ENCODE assay signal across 8 cellular contexts in genomic region chr4:56468097-56468422, GRCh38. TPM values are rescaled to one million over a fixed set of nuclear protein-coding genes. Genes with fewer than 3 reads are reported as not detected.
DNase-seq lines count a peak whose midpoint lies in the region; ATAC-seq, FAIRE-seq and TF ChIP-seq lines count a peak whose summit lies in the region.

No MANE protein-coding gene starts in this region.

- H3K79me2 ChIP-seq in MM.1S (ENCODE audit: low read length), result peaks cover 90% of the 10 kb centered on the region

- peak; percentile 54 for ATAC-seq in Right ventricle myocardium superior (ENCODE audit: poor library complexity)

- H3K27me3 Mint-ChIP-seq in activated T-helper 2 cell treated with anti-CD3 and anti-CD28 coated beads, Interferon-gamma antibody, Interleukin-2, Interleukin-4, amounts not matched to agents 10 μg/mL and 5 μg/mL and 100 μg/mL, durations not matched to agents 14 hours and 24 hours and 36 hours (ENCODE audit: low read depth), result no peaks in the 10 kb centered on the region

- H3K9me3 Mint-ChIP-seq in activated T-helper 2 cell treated with anti-CD3 and anti-CD28 coated beads, Interferon-gamma antibody, Interleukin-2, Interleukin-4, amounts not matched to agents 10 μg/mL and 5 μg/mL and 100 μg/mL, durations not matched to agents 14 hours and 24 hours and 36 hours, result no peaks in the 10 kb centered on the region

- 0 to 2% (median 1%) methylated on average over 10 of the region's 10 CpGs for WGBS in ovary, 3 donors

- intact Hi-C loops in activated T-helper 2 cell treated with anti-CD3 and anti-CD28 coated beads, Interferon-gamma antibody, Interleukin-2, Interleukin-4, amounts not matched to agents 10 μg/mL and 5 μg/mL and 100 μg/mL, durations not matched to agents 14 hours and 24 hours and 36 hours (cut with micrococcal nuclease), result loop anchor here (1.0 to 10.0 kb wide), 3 partner anchors 81 to 354 kb away; partner anchors contain the start of genes AASDH and SPINK2
- intact Hi-C loops in Right ventricle myocardium superior (cut with DNase I), result no loop called here
- intact Hi-C loops in ovary (cut with DNase I), result no loop called here

- TF ChIP-seq CTCF in 22Rv1 (IDR thresholded peaks at IDR 0.05) (no peak), HFF-Myc (IDR thresholded peaks at IDR 0.05; ENCODE audit: low read depth, low read length, missing control alignments) (no peak), MM.1S (IDR thresholded peaks at IDR 0.05; ENCODE audit: low read length) (no peak), ovary (IDR thresholded peaks at IDR 0.05) (no peak)

- peaks cover 12% of the 10 kb centered on the region for H3F3A ChIP-seq in MM.1S (ENCODE audit: insufficient read depth, low read length)

- H4K20me1 ChIP-seq in MM.1S (ENCODE audit: insufficient read depth, low read length), result no peaks in the 10 kb centered on the region

- no peaks in the 10 kb centered on the region for H3K9me2 ChIP-seq in MM.1S (replicated peaks; ENCODE audit: insufficient read depth, low read length)

- peak overlapping the region; percentile 59 for H3K4me2 ChIP-seq in MM.1S (ENCODE audit: low read depth, low read length)

- peaks cover 17% of the 10 kb centered on the region for H3K4me1 ChIP-seq in MM.1S (ENCODE audit: low read length)
- H3K4me1 ChIP-seq in ovary (ENCODE audit: insufficient read depth), result peaks cover 12% of the 10 kb centered on the region

- H3K36me3 ChIP-seq in MM.1S (replicated peaks; ENCODE audit: insufficient read depth, low read length) (peaks cover 5% of the 10 kb centered on the region; the same call in 1 of the 2 replicates), ovary (no peaks in the 10 kb centered on the region)

- H3K4me3 Mint-ChIP-seq in activated T-helper 2 cell treated with anti-CD3 and anti-CD28 coated beads, Interferon-gamma antibody, Interleukin-2, Interleukin-4, amounts not matched to agents 10 μg/mL and 5 μg/mL and 100 μg/mL, durations not matched to agents 14 hours and 24 hours and 36 hours (ENCODE audit: low read depth), result peak overlapping the region; percentile 100

- H3K27ac ChIP-seq in 22Rv1, result peak overlapping the region; percentile 96
- H3K27ac ChIP-seq in MM.1S (ENCODE audit: low read length), result peak overlapping the region; percentile 73
- H3K27ac ChIP-seq in ovary, result peak overlapping the region in 1 of 2 donors; percentile 83

- peak overlapping the region; percentile 90 for H3K9ac ChIP-seq in MM.1S (ENCODE audit: low read length)

- TF ChIP-seq EP300 in ovary (IDR thresholded peaks at IDR 0.05), result no peak

- DNase-seq in G401 (ENCODE audit: low spot score), result peak; percentile 74
- DNase-seq in HFF-Myc (ENCODE audit: extremely low read depth, low read depth), result no peak
- peak; percentile 56 for DNase-seq in MM.1S
- DNase-seq in activated T-helper 2 cell treated with anti-CD3 and anti-CD28 coated beads, Interferon-gamma antibody, Interleukin-2, Interleukin-4, amounts not matched to agents 10 μg/mL and 5 μg/mL and 100 μg/mL, durations not matched to agents 14 hours and 24 hours and 36 hours (ENCODE audit: low spot score), result no peak
- DNase-seq in Right ventricle myocardium superior, result no peak
- DNase-seq in ovary, result peak in 2 of 5 donors; percentile 23 to 25
- DNase-seq in H54 (ENCODE audit: insufficient read length, low spot score), result no peak

- H3K4me1 Mint-ChIP-seq in activated T-helper 2 cell treated with anti-CD3 and anti-CD28 coated beads, Interferon-gamma antibody, Interleukin-2, Interleukin-4, amounts not matched to agents 10 μg/mL and 5 μg/mL and 100 μg/mL, durations not matched to agents 14 hours and 24 hours and 36 hours (ENCODE audit: low read depth), result peaks cover 38% of the 10 kb centered on the region

- TF ChIP-seq POLR2A in ovary (IDR thresholded peaks at IDR 0.05), result no peak
- no peak for TF ChIP-seq POLR2A in H54 (IDR thresholded peaks at IDR 0.05; ENCODE audit: low read depth, low read length)

- H2AFZ ChIP-seq in MM.1S (ENCODE audit: low read length), result peak overlapping the region; percentile 91

- H3K36me3 Mint-ChIP-seq in activated T-helper 2 cell treated with anti-CD3 and anti-CD28 coated beads, Interferon-gamma antibody, Interleukin-2, Interleukin-4, amounts not matched to agents 10 μg/mL and 5 μg/mL and 100 μg/mL, durations not matched to agents 14 hours and 24 hours and 36 hours (ENCODE audit: low read depth), result peaks cover 61% of the 10 kb centered on the region

- in situ Hi-C loops in G401 (cut with HindIII; ENCODE audit: low sequenced_read_pairs), result no loop called here

- H3K9me3 ChIP-seq in MM.1S (replicated peaks; ENCODE audit: insufficient read depth, low read length) (no peaks in the 10 kb centered on the region), ovary (no peaks in the 10 kb centered on the region)

- H3K4me3 ChIP-seq in HFF-Myc (replicated peaks; ENCODE audit: low read depth, low read length), result peak overlapping the region; percentile 88
- peak overlapping the region; percentile 94 for H3K4me3 ChIP-seq in MM.1S (ENCODE audit: low read length)
- H3K4me3 ChIP-seq in ovary, result peak overlapping the region; percentile 94

- peak overlapping the region; percentile 82 for H3K27ac Mint-ChIP-seq in activated T-helper 2 cell treated with anti-CD3 and anti-CD28 coated beads, Interferon-gamma antibody, Interleukin-2, Interleukin-4, amounts not matched to agents 10 μg/mL and 5 μg/mL and 100 μg/mL, durations not matched to agents 14 hours and 24 hours and 36 hours

- no peak for FAIRE-seq in H54 (lab: Jason Lieb, UNC)

- H3K27me3 ChIP-seq in MM.1S (replicated peaks; ENCODE audit: insufficient read depth, low read length), result no peaks in the 10 kb centered on the region
- H3K27me3 ChIP-seq in ovary, result no peaks in the 10 kb centered on the region

RNA-seq across cellular contexts. Expression of gene SRP72, which starts 0.6 kb away (rescaled TPM):
- total RNA-seq in G401 (2014; rRNA removed; shearing (Covaris generic)), result 23.8 and 51.6 TPM in 2 replicates
- total RNA-seq in activated T-helper 2 cell treated with anti-CD3 and anti-CD28 coated beads, Interferon-gamma antibody, Interleukin-2, Interleukin-4, amounts not matched to agents 10 μg/mL and 5 μg/mL and 100 μg/mL, durations not matched to agents 14 hours and 24 hours and 36 hours, result 187 and 191 TPM in 2 replicates
- total RNA-seq in Right ventricle myocardium superior (30.5 TPM), ovary (100 to 1,000 TPM in 2 of 7 donors, 10 to 100 TPM in 5; 48.6 to 128 (median 88.7) TPM)
- polyA plus RNA-seq in ovary, result 10 to 100 TPM; 33.8 to 78.8 TPM

RNA-seq across cellular contexts. Expression of gene PAICS, which starts 32.0 kb away (rescaled TPM):
- 152 and 224 TPM in 2 replicates for total RNA-seq in G401 (2014; rRNA removed; shearing (Covaris generic))
- 320 and 328 TPM in 2 replicates for total RNA-seq in activated T-helper 2 cell treated with anti-CD3 and anti-CD28 coated beads, Interferon-gamma antibody, Interleukin-2, Interleukin-4, amounts not matched to agents 10 μg/mL and 5 μg/mL and 100 μg/mL, durations not matched to agents 14 hours and 24 hours and 36 hours
- 19.1 TPM for total RNA-seq in Right ventricle myocardium superior
- 10 to 100 TPM; 17.2 to 83.0 (median 48.3) TPM for total RNA-seq in ovary
- 10 to 100 TPM; 29.0 to 53.4 TPM for polyA plus RNA-seq in ovary

RNA-seq across cellular contexts. Expression of gene PPAT, which starts 32.6 kb away (rescaled TPM):
- 41.2 and 53.2 TPM in 2 replicates for total RNA-seq in G401 (2014; rRNA removed; shearing (Covaris generic))
- total RNA-seq in activated T-helper 2 cell treated with anti-CD3 and anti-CD28 coated beads, Interferon-gamma antibody, Interleukin-2, Interleukin-4, amounts not matched to agents 10 μg/mL and 5 μg/mL and 100 μg/mL, durations not matched to agents 14 hours and 24 hours and 36 hours, result 43.4 and 46.2 TPM in 2 replicates
- 2.3 TPM for total RNA-seq in Right ventricle myocardium superior
- 10 to 100 TPM in 6 of 7 donors, 1 to 10 TPM in 1; 6.2 to 14.8 (median 12.5) TPM for total RNA-seq in ovary
- 1 to 10 TPM; 4.7 to 8.0 TPM for polyA plus RNA-seq in ovary

RNA-seq across cellular contexts. Expression of gene ARL9, which starts 37.5 kb away (rescaled TPM):
- total RNA-seq in G401 (2014; rRNA removed; shearing (Covaris generic)), result not detected in 2 replicates
- not detected in 2 replicates for total RNA-seq in activated T-helper 2 cell treated with anti-CD3 and anti-CD28 coated beads, Interferon-gamma antibody, Interleukin-2, Interleukin-4, amounts not matched to agents 10 μg/mL and 5 μg/mL and 100 μg/mL, durations not matched to agents 14 hours and 24 hours and 36 hours
- not detected for total RNA-seq in Right ventricle myocardium superior
- 1 to 10 TPM in 2 of 7 donors, under 1 TPM in 3, not detected in 2; 0.47 to 1.3 (median 0.88) TPM for total RNA-seq in ovary
- 1 to 10 TPM in 1 of 2 donors, under 1 TPM in 1; 0.81 to 1.1 TPM for polyA plus RNA-seq in ovary

Comparison
In these comparisons a context has a peak if more than half of its experiments do, and no peak if none do; other contexts are left out.
1. DNase-seq: peak in G401 (single experiment) and MM.1S (single experiment); none in HFF-Myc (single experiment), activated T-helper 2 cell treated with anti-CD3 and anti-CD28 coated beads, Interferon-gamma antibody, Interleukin-2, Interleukin-4, amounts not matched to agents 10 μg/mL and 5 μg/mL and 100 μg/mL, durations not matched to agents 14 hours and 24 hours and 36 hours (single experiment), Right ventricle myocardium superior (single experiment) and H54 (single experiment).
2. Peak in every context shown above with its lines, with median percentiles within 50 percentile points of each other: H3K4me3 ChIP-seq.